Comparison of ENCODE assay signal across 18 cellular contexts in the genomic region with DNA sequence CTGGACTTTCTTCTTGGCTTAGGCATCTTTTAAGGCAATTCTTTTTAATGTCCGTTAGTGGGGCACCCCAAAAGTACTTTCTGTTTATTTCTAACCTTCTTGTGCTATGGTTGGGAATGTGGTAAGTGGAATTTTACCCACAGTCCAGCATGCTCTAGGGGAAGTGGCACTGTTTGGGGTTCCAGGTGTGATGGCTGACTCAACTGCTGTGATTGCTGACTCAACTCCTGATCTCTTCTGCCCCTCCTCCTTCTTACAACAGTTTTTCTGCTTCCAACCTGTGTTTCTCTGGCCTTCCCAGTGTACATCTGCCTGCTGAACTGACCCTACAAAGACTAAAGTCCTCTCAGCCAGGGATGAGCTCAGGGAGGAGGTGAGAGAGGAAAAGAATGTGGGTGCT.
A peak's percentile ranks its signal among the peaks of the same experiment; 100 is the strongest.
DNase-seq lines count a peak whose midpoint lies in the region; ATAC-seq and TF ChIP-seq lines count a peak whose summit lies in the region.
"Had no signal": no experiment of that assay in that cellular context is flagged by ENCODE, and none has a peak within 500 bp of the region (broad histone marks: within the 10 kb centered on the region; RNA-seq: fewer than 3 reads in every experiment).

No MANE protein-coding gene starts in this region.

- H2AFZ ChIP-seq in KMS-11 (ENCODE audit: low read depth) = peak overlapping the region; percentile 42; the same call in 1 of the 2 replicates

- intact Hi-C loops in testis (cut with DNase I; ENCODE audit: low total_unique reads) = no loop called here
- intact Hi-C loops in psoas muscle (cut with DNase I) = no loop called here

- no peaks in the 10 kb centered on the region for H3K9me3 ChIP-seq in BLaER1 treated with 17β-estradiol and CSF1 and Interleukin-3, amounts not matched to agents 10 nM and 100 nM (replicated peaks in 1 of 11)
- H3K9me3 ChIP-seq in RWPE2 (ENCODE audit: severe bottlenecking) (no peaks in the 10 kb centered on the region), testis (no peaks in the 10 kb centered on the region), psoas muscle (no peaks in the 10 kb centered on the region)
- H3K9me3 ChIP-seq: A549 had no signal

- H3K79me2 ChIP-seq in KMS-11 (ENCODE audit: insufficient read depth, low read depth) = no peaks in the 10 kb centered on the region

- H3K36me3 ChIP-seq in BLaER1 treated with 17β-estradiol and CSF1 and Interleukin-3, amounts not matched to agents 10 nM and 100 nM = no peaks in the 10 kb centered on the region
- H3K36me3 ChIP-seq in KMS-11 (ENCODE audit: insufficient read depth) = no peaks in the 10 kb centered on the region
- H3K36me3 ChIP-seq in RWPE2 (ENCODE audit: low read depth) = no peaks in the 10 kb centered on the region
- H3K36me3 ChIP-seq in testis (ENCODE audit: low read depth, missing control alignments) = no peaks in the 10 kb centered on the region
- H3K36me3 ChIP-seq in psoas muscle (ENCODE audit: insufficient read depth in 1 of 2, low read depth in 1 of 2) = no peaks in the 10 kb centered on the region

- 86 to 93% methylated on average over 1 of the region's 1 CpG for whole genome bisulfite sequencing in testis, 2 donors
- WGBS in psoas muscle, 3 donors = 86 to 100% (median 89%) methylated on average over 1 of the region's 1 CpG

- H3K4me1 ChIP-seq in BLaER1 treated with 17β-estradiol and CSF1 and Interleukin-3, amounts not matched to agents 10 nM and 100 nM = peaks cover 13 to 100% (median 93%) of the 10 kb centered on the region in 10 experiments
- H3K4me1 ChIP-seq in KMS-11 (ENCODE audit: low read depth, poor library complexity, severe bottlenecking) = peaks cover 37% of the 10 kb centered on the region
- H3K4me1 ChIP-seq in RWPE2 (ENCODE audit: insufficient read depth, poor library complexity, severe bottlenecking) = peaks cover 10% of the 10 kb centered on the region
- H3K4me1 ChIP-seq in testis = no peaks in the 10 kb centered on the region
- peaks cover 9% of the 10 kb centered on the region for H3K4me1 ChIP-seq in psoas muscle
- H3K4me1 ChIP-seq: A549 had no signal

- no peaks in the 10 kb centered on the region for H4K20me1 ChIP-seq in BLaER1 treated with 17β-estradiol and CSF1 and Interleukin-3, amounts not matched to agents 10 nM and 100 nM
- no peaks in the 10 kb centered on the region for H4K20me1 ChIP-seq in KMS-11 (ENCODE audit: insufficient read depth)

- no peaks in the 10 kb centered on the region for H3K27me3 ChIP-seq in BLaER1 treated with 17β-estradiol and CSF1 and Interleukin-3, amounts not matched to agents 10 nM and 100 nM
- H3K27me3 ChIP-seq in KMS-11 (ENCODE audit: insufficient read depth, low read depth) = no peaks in the 10 kb centered on the region; the same call in 1 of the 2 replicates
- no peaks in the 10 kb centered on the region for H3K27me3 ChIP-seq in RWPE2 (ENCODE audit: insufficient read depth, poor library complexity, severe bottlenecking)
- H3K27me3 ChIP-seq in testis = no peaks in the 10 kb centered on the region
- no peaks in the 10 kb centered on the region for H3K27me3 ChIP-seq in psoas muscle (ENCODE audit: insufficient read depth in 3 of 3, low read length in 2 of 3)

- no peak overlapping the region for H3K9ac ChIP-seq in BLaER1 treated with 17β-estradiol and CSF1 and Interleukin-3, amounts not matched to agents 10 nM and 100 nM
- no peak overlapping the region for H3K9ac ChIP-seq in KMS-11

- ATAC-seq in RWPE2 (ENCODE audit: low read depth) (peak; percentile 80), psoas muscle (no peak)
- ATAC-seq: A549 had no signal

- DNase-seq in RWPE2 (ENCODE audit: low spot score) = no peak
- peak; percentile 47 for DNase-seq in kidney tubule cell (ENCODE audit: low spot score)
- DNase-seq in testis = no peak
- DNase-seq in psoas muscle = no peak
- no peak for DNase-seq in activated CD8-positive, alpha-beta memory T cell treated with anti-CD3 and anti-CD28 coated beads, Interleukin-2, amount 50 U/mL, for 48 hours
- DNase-seq: DMS 273 treated with DMSO at 0.1 percent for 48 hours, GDM1, IMR-90, Kasumi-1, MV-4-11, NCI-H1417, NCI-H1930, NCI-H446 treated with DMSO at 0.1 percent for 48 hours, Right ventricle myocardium superior had no signal

- no peak for TF ChIP-seq POLR2A in testis (IDR thresholded peaks at IDR 0.05)

- peak overlapping the region in 9 of 11 experiments; percentile 15 to 90 (median 51); a peak in 16 of 22 replicates for H3K4me2 ChIP-seq in BLaER1 treated with 17β-estradiol and CSF1 and Interleukin-3, amounts not matched to agents 10 nM and 100 nM
- peak overlapping the region; percentile 83 for H3K4me2 ChIP-seq in KMS-11
- H3K4me2 ChIP-seq: A549 had no signal

- H3K27ac ChIP-seq in BLaER1 treated with 17β-estradiol and CSF1 and Interleukin-3, amounts not matched to agents 10 nM and 100 nM = no peak overlapping the region
- H3K27ac ChIP-seq in KMS-11 (no peak overlapping the region), RWPE2 (ENCODE audit: poor library complexity, severe bottlenecking) (no peak overlapping the region), testis (no peak overlapping the region), psoas muscle (no peak overlapping the region)
- H3K27ac ChIP-seq: A549, SK-N-MC had no signal

- TF ChIP-seq CTCF in KMS-11 (conservative IDR thresholded peaks at IDR 0.05; ENCODE audit: low read depth, low read length) = no peak
- no peak for TF ChIP-seq CTCF in RWPE2 (IDR thresholded peaks at IDR 0.05; ENCODE audit: poor library complexity, severe bottlenecking)
- TF ChIP-seq CTCF in testis (IDR thresholded peaks at IDR 0.05) = no peak
- TF ChIP-seq CTCF in psoas muscle (IDR thresholded peaks at IDR 0.05) = no peak

- no peak overlapping the region for H3K4me3 ChIP-seq in BLaER1 treated with 17β-estradiol and CSF1 and Interleukin-3, amounts not matched to agents 10 nM and 100 nM
- no peak overlapping the region for H3K4me3 ChIP-seq in KMS-11 (IDR thresholded peaks at IDR 0.05; ENCODE audit: insufficient read depth, low read depth, low read length)
- no peak overlapping the region for H3K4me3 ChIP-seq in RWPE2 (ENCODE audit: severe bottlenecking)
- no peak overlapping the region for H3K4me3 ChIP-seq in testis
- H3K4me3 ChIP-seq in psoas muscle = no peak overlapping the region
- H3K4me3 ChIP-seq: A549, SK-N-MC had no signal
